ENCODE assay signal across 21 cellular contexts in genomic region chr9:37385286-37385685, GRCh38.
"Had no signal": no experiment of that assay in that cellular context is flagged by ENCODE, and none has a peak within 500 bp of the region (broad histone marks: within the 10 kb centered on the region; RNA-seq: fewer than 3 reads in every experiment).

No MANE protein-coding gene starts in this region.

- H3K36me3 Mint-ChIP-seq: natural killer cell had no signal

- H3K4me1 Mint-ChIP-seq: endodermal cell, natural killer cell had no signal

- ATAC-seq: foreskin keratinocyte; natural killer cell; stimulated activated naive CD8-positive, alpha-beta T cell treated with anti-CD3 and anti-CD28 coated beads, Interleukin-15, Interleukin-2, amounts not matched to agents 100 U/mL and 50 U/mL, for 24 hours had no signal

- H3K79me2 ChIP-seq: hepatocyte had no signal

- H3K4me1 ChIP-seq: colonic mucosa, foreskin keratinocyte, right atrium auricular region, suprapubic skin, thyroid gland, upper lobe of left lung, uterus had no signal

- H3K27ac Mint-ChIP-seq: endodermal cell, natural killer cell had no signal

- H2AFZ ChIP-seq: hepatocyte had no signal

- H3K4me3 ChIP-seq: colonic mucosa, hepatocyte, ovary, right atrium auricular region, suprapubic skin, thyroid gland, upper lobe of left lung, uterus had no signal

- H3K27ac ChIP-seq: colonic mucosa, foreskin keratinocyte, hepatocyte, ovary, right atrium auricular region, suprapubic skin, thyroid gland, upper lobe of left lung, uterus had no signal

- H3K4me3 Mint-ChIP-seq: endodermal cell, natural killer cell, neural crest cell had no signal

- H3K4me2 ChIP-seq: hepatocyte had no signal

- H3K36me3 ChIP-seq: colonic mucosa, ovary, right atrium auricular region, suprapubic skin, thyroid gland, upper lobe of left lung, uterus had no signal

- DNase-seq: colonic mucosa; effector CD4-positive, alpha-beta T cell; endodermal cell; erythroblast; foreskin keratinocyte; head of caudate nucleus; kidney glomerular epithelial cell; mesendoderm; natural killer cell; nucleus accumbens; ovary; small intestine; stimulated activated CD4-positive, alpha-beta T cell treated with anti-CD3 and anti-CD28 coated beads, Interleukin-12 subunit alpha, Interleukin-12 subunit beta, amount 100 ng/mL, for 4 hours; stimulated activated naive CD8-positive, alpha-beta T cell treated with anti-CD3 and anti-CD28 coated beads, Interleukin-15, Interleukin-2, amounts not matched to agents 100 U/mL and 50 U/mL, for 24 hours; thyroid gland; upper lobe of left lung; uterus had no signal

- H3K9me3 ChIP-seq: colonic mucosa, ovary, right atrium auricular region, suprapubic skin, thyroid gland, upper lobe of left lung, uterus had no signal

- H3K27me3 ChIP-seq: colonic mucosa, foreskin keratinocyte, hepatocyte, ovary, right atrium auricular region, suprapubic skin, thyroid gland, upper lobe of left lung, uterus had no signal

- H3K9me3 Mint-ChIP-seq: endodermal cell, natural killer cell had no signal
